ENCODE assay signal across 1 cellular context in the genomic region with DNA sequence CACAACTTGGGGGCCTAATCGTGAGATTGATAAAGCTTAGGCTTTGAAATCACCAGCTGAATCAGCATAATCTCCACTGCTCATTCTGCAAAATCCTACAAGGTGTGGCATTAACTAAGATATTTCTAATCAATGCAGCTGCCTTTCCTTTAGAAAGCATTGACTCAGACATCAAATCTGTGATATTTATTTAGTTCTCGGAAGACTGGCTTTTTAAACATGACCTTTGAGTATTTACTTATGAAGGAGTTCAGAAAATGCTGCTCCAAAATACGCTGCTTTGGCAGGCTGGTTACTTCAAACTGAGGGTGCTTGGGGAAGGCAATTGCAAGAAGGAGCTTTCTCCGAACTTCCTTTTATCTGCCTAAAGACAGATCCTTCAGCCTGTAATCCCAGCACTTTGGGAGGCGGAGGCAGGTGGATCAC.
A peak's percentile ranks its signal among the peaks of the same experiment; 100 is the strongest.
TF ChIP-seq lines count a peak whose summit lies in the region.

No MANE protein-coding gene starts in this region.

TF ChIP-seq in HepG2, 621 proteins besides CTCF, POLR2A, EP300 and RAD21 (continues in another document):
- TF ChIP-seq FOSL2 (CRISPR knock-in tag; IDR thresholded peaks at IDR 0.05) (peak; percentile 35; the same call in 1 of the 2 replicates), HOXA3 (CRISPR knock-in tag; IDR thresholded peaks at IDR 0.05) (0 out of 2 replicates have a peak, but pooled peaks have one; percentile 15), TGIF2 (CRISPR knock-in tag; IDR thresholded peaks at IDR 0.05) (no peak), ZNF501 (CRISPR knock-in tag; IDR thresholded peaks at IDR 0.05) (no peak), SP140L (CRISPR knock-in tag; IDR thresholded peaks at IDR 0.05; ENCODE audit: borderline replicate concordance) (no peak), RXRB (CRISPR knock-in tag; IDR thresholded peaks at IDR 0.05; ENCODE audit: borderline replicate concordance) (peak; percentile 59; the same call in 1 of the 2 replicates), GPN1 (CRISPR knock-in tag; IDR thresholded peaks at IDR 0.05; ENCODE audit: borderline replicate concordance) (no peak), FOXO1 (CRISPR knock-in tag; IDR thresholded peaks at IDR 0.05) (no peak), DR1 (CRISPR knock-in tag; IDR thresholded peaks at IDR 0.05) (no peak), MTA3 (CRISPR knock-in tag; IDR thresholded peaks at IDR 0.05) (no peak), ETV6 (CRISPR knock-in tag; conservative IDR thresholded peaks at IDR 0.05) (no peak), PAWR (CRISPR knock-in tag; IDR thresholded peaks at IDR 0.05; ENCODE audit: borderline replicate concordance) (no peak), NFIB (CRISPR knock-in tag; IDR thresholded peaks at IDR 0.05; ENCODE audit: borderline replicate concordance) (no peak), MAFF (IDR thresholded peaks at IDR 0.05; ENCODE audit: low read depth, low read length) (peak; percentile 94), ZNF317 (CRISPR knock-in tag; IDR thresholded peaks at IDR 0.05) (no peak), ZFYVE20 (CRISPR knock-in tag; IDR thresholded peaks at IDR 0.05; ENCODE audit: borderline replicate concordance, low read depth) (no peak), POGZ (CRISPR knock-in tag; IDR thresholded peaks at IDR 0.05) (no peak), ELF1 (CRISPR knock-in tag; IDR thresholded peaks at IDR 0.05) (no peak), SMARCC2 (IDR thresholded peaks at IDR 0.05) (0 out of 2 replicates have a peak, but pooled peaks have one; percentile 49), ELF3 (CRISPR knock-in tag; IDR thresholded peaks at IDR 0.05) (no peak), ZBTB7A (CRISPR knock-in tag; IDR thresholded peaks at IDR 0.05) (no peak), ZNF615 (CRISPR knock-in tag; IDR thresholded peaks at IDR 0.05; ENCODE audit: borderline replicate concordance) (no peak), MXD4 (CRISPR knock-in tag; IDR thresholded peaks at IDR 0.05) (no peak), POLR2AphosphoS5 (IDR thresholded peaks at IDR 0.05; ENCODE audit: low read depth, low read length) (no peak), KDM2A (CRISPR knock-in tag; IDR thresholded peaks at IDR 0.05; ENCODE audit: borderline replicate concordance, low read depth) (no peak), ATRX (CRISPR knock-in tag; IDR thresholded peaks at IDR 0.05; ENCODE audit: borderline replicate concordance) (no peak), FOXP1 (IDR thresholded peaks at IDR 0.05) (no peak), FOXP1 (CRISPR knock-in tag; IDR thresholded peaks at IDR 0.05) (0 out of 2 replicates have a peak, but pooled peaks have one; percentile 53), ZNF263 (CRISPR knock-in tag; IDR thresholded peaks at IDR 0.05) (no peak), KDM1A (CRISPR knock-in tag; IDR thresholded peaks at IDR 0.05) (no peak), HCFC1 (IDR thresholded peaks at IDR 0.05; ENCODE audit: low read depth, low read length) (no peak), BCL6 (CRISPR knock-in tag; IDR thresholded peaks at IDR 0.05) (peak; percentile 78), ZNF83 (CRISPR knock-in tag; IDR thresholded peaks at IDR 0.05; ENCODE audit: borderline replicate concordance) (no peak), CBFB (CRISPR knock-in tag; IDR thresholded peaks at IDR 0.05) (no peak), ZNF562 (CRISPR knock-in tag; IDR thresholded peaks at IDR 0.05; ENCODE audit: borderline replicate concordance) (no peak), PPARG (CRISPR knock-in tag; conservative IDR thresholded peaks at IDR 0.05) (peak; percentile 54; the same call in 1 of the 2 replicates), ZNF678 (CRISPR knock-in tag; IDR thresholded peaks at IDR 0.05) (no peak), ISX (CRISPR knock-in tag; conservative IDR thresholded peaks at IDR 0.05) (no peak), ZNF44 (CRISPR knock-in tag; IDR thresholded peaks at IDR 0.05) (no peak), POLR2G (IDR thresholded peaks at IDR 0.05; ENCODE audit: low read depth, low read length) (no peak), ZNF451 (CRISPR knock-in tag; IDR thresholded peaks at IDR 0.05) (no peak), TBX3 (IDR thresholded peaks at IDR 0.05; ENCODE audit: borderline replicate concordance) (0 out of 2 replicates have a peak, but pooled peaks have one; percentile 23), ZNF792 (CRISPR knock-in tag; IDR thresholded peaks at IDR 0.05) (0 out of 2 replicates have a peak, but pooled peaks have one; percentile 42), ZSCAN22 (CRISPR knock-in tag; IDR thresholded peaks at IDR 0.05) (no peak), SKI (IDR thresholded peaks at IDR 0.05; ENCODE audit: partially characterized antibody) (peak; percentile 58), MTF1 (CRISPR knock-in tag; IDR thresholded peaks at IDR 0.05) (no peak), NR2F1 (CRISPR knock-in tag; IDR thresholded peaks at IDR 0.05) (peak; percentile 61 to 83; a peak in 3 of 4 replicates), ZNF124 (CRISPR knock-in tag; IDR thresholded peaks at IDR 0.05) (0 out of 2 replicates have a peak, but pooled peaks have one; percentile 18)
- TF ChIP-seq, protein P1, sequence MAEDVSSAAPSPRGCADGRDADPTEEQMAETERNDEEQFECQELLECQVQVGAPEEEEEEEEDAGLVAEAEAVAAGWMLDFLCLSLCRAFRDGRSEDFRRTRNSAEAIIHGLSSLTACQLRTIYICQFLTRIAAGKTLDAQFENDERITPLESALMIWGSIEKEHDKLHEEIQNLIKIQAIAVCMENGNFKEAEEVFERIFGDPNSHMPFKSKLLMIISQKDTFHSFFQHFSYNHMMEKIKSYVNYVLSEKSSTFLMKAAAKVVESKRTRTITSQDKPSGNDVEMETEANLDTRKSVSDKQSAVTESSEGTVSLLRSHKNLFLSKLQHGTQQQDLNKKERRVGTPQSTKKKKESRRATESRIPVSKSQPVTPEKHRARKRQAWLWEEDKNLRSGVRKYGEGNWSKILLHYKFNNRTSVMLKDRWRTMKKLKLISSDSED (CRISPR knock-in tag; IDR thresholded peaks at IDR 0.05), result no peak
- TF ChIP-seq, protein P2, sequence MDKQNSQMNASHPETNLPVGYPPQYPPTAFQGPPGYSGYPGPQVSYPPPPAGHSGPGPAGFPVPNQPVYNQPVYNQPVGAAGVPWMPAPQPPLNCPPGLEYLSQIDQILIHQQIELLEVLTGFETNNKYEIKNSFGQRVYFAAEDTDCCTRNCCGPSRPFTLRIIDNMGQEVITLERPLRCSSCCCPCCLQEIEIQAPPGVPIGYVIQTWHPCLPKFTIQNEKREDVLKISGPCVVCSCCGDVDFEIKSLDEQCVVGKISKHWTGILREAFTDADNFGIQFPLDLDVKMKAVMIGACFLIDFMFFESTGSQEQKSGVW (CRISPR knock-in tag; IDR thresholded peaks at IDR 0.05; ENCODE audit: borderline replicate concordance), result no peak
- TF ChIP-seq, protein P3, sequence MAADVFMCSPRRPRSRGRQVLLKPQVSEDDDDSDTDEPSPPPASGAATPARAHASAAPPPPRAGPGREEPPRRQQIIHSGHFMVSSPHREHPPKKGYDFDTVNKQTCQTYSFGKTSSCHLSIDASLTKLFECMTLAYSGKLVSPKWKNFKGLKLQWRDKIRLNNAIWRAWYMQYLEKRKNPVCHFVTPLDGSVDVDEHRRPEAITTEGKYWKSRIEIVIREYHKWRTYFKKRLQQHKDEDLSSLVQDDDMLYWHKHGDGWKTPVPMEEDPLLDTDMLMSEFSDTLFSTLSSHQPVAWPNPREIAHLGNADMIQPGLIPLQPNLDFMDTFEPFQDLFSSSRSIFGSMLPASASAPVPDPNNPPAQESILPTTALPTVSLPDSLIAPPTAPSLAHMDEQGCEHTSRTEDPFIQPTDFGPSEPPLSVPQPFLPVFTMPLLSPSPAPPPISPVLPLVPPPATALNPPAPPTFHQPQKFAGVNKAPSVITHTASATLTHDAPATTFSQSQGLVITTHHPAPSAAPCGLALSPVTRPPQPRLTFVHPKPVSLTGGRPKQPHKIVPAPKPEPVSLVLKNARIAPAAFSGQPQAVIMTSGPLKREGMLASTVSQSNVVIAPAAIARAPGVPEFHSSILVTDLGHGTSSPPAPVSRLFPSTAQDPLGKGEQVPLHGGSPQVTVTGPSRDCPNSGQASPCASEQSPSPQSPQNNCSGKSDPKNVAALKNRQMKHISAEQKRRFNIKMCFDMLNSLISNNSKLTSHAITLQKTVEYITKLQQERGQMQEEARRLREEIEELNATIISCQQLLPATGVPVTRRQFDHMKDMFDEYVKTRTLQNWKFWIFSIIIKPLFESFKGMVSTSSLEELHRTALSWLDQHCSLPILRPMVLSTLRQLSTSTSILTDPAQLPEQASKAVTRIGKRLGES (CRISPR knock-in tag; IDR thresholded peaks at IDR 0.05; ENCODE audit: borderline replicate concordance), result no peak
- TF ChIP-seq, protein P4, sequence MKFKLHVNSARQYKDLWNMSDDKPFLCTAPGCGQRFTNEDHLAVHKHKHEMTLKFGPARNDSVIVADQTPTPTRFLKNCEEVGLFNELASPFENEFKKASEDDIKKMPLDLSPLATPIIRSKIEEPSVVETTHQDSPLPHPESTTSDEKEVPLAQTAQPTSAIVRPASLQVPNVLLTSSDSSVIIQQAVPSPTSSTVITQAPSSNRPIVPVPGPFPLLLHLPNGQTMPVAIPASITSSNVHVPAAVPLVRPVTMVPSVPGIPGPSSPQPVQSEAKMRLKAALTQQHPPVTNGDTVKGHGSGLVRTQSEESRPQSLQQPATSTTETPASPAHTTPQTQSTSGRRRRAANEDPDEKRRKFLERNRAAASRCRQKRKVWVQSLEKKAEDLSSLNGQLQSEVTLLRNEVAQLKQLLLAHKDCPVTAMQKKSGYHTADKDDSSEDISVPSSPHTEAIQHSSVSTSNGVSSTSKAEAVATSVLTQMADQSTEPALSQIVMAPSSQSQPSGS (CRISPR knock-in tag; IDR thresholded peaks at IDR 0.05), result 0 out of 2 replicates have a peak, but pooled peaks have one; percentile 28
- TF ChIP-seq, protein P5, sequence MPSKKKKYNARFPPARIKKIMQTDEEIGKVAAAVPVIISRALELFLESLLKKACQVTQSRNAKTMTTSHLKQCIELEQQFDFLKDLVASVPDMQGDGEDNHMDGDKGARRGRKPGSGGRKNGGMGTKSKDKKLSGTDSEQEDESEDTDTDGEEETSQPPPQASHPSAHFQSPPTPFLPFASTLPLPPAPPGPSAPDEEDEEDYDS (CRISPR knock-in tag; IDR thresholded peaks at IDR 0.05), result 0 out of 2 replicates have a peak, but pooled peaks have one; percentile 9
- TF ChIP-seq, protein P6, sequence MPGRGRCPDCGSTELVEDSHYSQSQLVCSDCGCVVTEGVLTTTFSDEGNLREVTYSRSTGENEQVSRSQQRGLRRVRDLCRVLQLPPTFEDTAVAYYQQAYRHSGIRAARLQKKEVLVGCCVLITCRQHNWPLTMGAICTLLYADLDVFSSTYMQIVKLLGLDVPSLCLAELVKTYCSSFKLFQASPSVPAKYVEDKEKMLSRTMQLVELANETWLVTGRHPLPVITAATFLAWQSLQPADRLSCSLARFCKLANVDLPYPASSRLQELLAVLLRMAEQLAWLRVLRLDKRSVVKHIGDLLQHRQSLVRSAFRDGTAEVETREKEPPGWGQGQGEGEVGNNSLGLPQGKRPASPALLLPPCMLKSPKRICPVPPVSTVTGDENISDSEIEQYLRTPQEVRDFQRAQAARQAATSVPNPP (CRISPR knock-in tag; IDR thresholded peaks at IDR 0.05), result no peak
- TF ChIP-seq, protein P7, sequence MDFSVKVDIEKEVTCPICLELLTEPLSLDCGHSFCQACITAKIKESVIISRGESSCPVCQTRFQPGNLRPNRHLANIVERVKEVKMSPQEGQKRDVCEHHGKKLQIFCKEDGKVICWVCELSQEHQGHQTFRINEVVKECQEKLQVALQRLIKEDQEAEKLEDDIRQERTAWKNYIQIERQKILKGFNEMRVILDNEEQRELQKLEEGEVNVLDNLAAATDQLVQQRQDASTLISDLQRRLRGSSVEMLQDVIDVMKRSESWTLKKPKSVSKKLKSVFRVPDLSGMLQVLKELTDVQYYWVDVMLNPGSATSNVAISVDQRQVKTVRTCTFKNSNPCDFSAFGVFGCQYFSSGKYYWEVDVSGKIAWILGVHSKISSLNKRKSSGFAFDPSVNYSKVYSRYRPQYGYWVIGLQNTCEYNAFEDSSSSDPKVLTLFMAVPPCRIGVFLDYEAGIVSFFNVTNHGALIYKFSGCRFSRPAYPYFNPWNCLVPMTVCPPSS (IDR thresholded peaks at IDR 0.05), result no peak
- TF ChIP-seq, protein P8, sequence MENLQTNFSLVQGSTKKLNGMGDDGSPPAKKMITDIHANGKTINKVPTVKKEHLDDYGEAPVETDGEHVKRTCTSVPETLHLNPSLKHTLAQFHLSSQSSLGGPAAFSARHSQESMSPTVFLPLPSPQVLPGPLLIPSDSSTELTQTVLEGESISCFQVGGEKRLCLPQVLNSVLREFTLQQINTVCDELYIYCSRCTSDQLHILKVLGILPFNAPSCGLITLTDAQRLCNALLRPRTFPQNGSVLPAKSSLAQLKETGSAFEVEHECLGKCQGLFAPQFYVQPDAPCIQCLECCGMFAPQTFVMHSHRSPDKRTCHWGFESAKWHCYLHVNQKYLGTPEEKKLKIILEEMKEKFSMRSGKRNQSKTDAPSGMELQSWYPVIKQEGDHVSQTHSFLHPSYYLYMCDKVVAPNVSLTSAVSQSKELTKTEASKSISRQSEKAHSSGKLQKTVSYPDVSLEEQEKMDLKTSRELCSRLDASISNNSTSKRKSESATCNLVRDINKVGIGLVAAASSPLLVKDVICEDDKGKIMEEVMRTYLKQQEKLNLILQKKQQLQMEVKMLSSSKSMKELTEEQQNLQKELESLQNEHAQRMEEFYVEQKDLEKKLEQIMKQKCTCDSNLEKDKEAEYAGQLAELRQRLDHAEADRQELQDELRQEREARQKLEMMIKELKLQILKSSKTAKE (CRISPR knock-in tag; IDR thresholded peaks at IDR 0.05; ENCODE audit: borderline replicate concordance), result peak; percentile 34; the same call in 1 of the 2 replicates
- TF ChIP-seq, protein P9, sequence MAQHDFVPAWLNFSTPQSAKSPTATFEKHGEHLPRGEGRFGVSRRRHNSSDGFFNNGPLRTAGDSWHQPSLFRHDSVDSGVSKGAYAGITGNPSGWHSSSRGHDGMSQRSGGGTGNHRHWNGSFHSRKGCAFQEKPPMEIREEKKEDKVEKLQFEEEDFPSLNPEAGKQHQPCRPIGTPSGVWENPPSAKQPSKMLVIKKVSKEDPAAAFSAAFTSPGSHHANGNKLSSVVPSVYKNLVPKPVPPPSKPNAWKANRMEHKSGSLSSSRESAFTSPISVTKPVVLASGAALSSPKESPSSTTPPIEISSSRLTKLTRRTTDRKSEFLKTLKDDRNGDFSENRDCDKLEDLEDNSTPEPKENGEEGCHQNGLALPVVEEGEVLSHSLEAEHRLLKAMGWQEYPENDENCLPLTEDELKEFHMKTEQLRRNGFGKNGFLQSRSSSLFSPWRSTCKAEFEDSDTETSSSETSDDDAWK (CRISPR knock-in tag; IDR thresholded peaks at IDR 0.05), result no peak
